13 cellular contexts compared by ENCODE assay signal in the genomic region with DNA sequence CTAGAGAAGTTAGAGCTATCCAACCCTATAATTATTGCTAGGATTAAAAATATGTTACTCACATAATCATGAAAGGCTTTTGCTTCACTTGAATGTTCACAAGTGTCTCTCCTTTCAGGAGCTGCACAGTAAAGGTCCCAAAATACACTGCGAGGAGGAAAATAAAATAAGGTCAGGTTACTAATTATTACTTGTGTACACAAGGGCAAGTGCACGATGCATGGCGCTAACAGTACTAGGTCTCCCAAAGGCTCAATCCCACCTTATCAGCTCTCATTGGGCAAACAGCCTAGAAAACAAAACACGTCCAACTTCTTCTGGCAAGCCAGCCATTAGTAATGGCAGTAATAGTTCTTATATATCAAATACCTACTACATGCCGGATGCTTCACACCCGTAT. TPM values are rescaled to one million over a fixed set of nuclear protein-coding genes. Genes with fewer than 3 reads are reported as not detected.
A peak's percentile ranks its signal among the peaks of the same experiment; 100 is the strongest.
DNase-seq lines count a peak whose midpoint lies in the region; ATAC-seq and TF ChIP-seq lines count a peak whose summit lies in the region.
"Had no signal": no experiment of that assay in that cellular context is flagged by ENCODE, and none has a peak within 500 bp of the region (broad histone marks: within the 10 kb centered on the region; RNA-seq: fewer than 3 reads in every experiment).

No MANE protein-coding gene starts in this region.

- peaks cover 92% of the 10 kb centered on the region for H3K79me2 ChIP-seq in DND-41 (ENCODE audit: insufficient read depth, low read length)

- CTCF ChIA-PET in activated naive CD4-positive, alpha-beta T cell treated with anti-CD3 and anti-CD28 coated beads, Interleukin-2, amount 10 ng/mL, durations not matched to agents 7 days and 5 days (lab: Charles Lee) = interaction anchor here (1.0 kb wide), 1 partner anchor 13 kb away, joined by 3 read pairs; no protein-coding TSS in a partner anchor

- peaks cover 58% of the 10 kb centered on the region for H3K4me1 Mint-ChIP-seq in neural crest cell
- H3K4me1 Mint-ChIP-seq in activated naive CD4-positive, alpha-beta T cell treated with anti-CD3 and anti-CD28 coated beads, Interleukin-2, amount 10 ng/mL, durations not matched to agents 7 days and 5 days = peaks cover 64% of the 10 kb centered on the region

- no peaks in the 10 kb centered on the region for H3K27me3 Mint-ChIP-seq in neural crest cell (ENCODE audit: low read depth)
- no peaks in the 10 kb centered on the region for H3K27me3 Mint-ChIP-seq in activated naive CD4-positive, alpha-beta T cell treated with anti-CD3 and anti-CD28 coated beads, Interleukin-2, amount 10 ng/mL, durations not matched to agents 7 days and 5 days
- H3K27me3 Mint-ChIP-seq: T-helper 17 cell had no signal

- peak overlapping the region; percentile 68; the same call in 1 of the 2 replicates for H3K4me2 ChIP-seq in DND-41 (ENCODE audit: insufficient read depth, low read length)

- ATAC-seq in DND-41 (ENCODE audit: insufficient read depth, low read depth) = no peak
- ATAC-seq in GM18868 (IDR thresholded peaks at IDR 0.05; ENCODE audit: unreplicated experiment) = no peak
- ATAC-seq: T-helper 17 cell had no signal

- H3K27me3 ChIP-seq in DND-41 (ENCODE audit: insufficient read depth, low read length, poor library complexity) = no peaks in the 10 kb centered on the region

- H2AFZ ChIP-seq in DND-41 (ENCODE audit: low read depth, low read length) = no peak overlapping the region

- H3K36me3 ChIP-seq in DND-41 (ENCODE audit: insufficient read depth, low read length) = peaks cover 71% of the 10 kb centered on the region

- H3K27ac ChIP-seq in DND-41 (ENCODE audit: low read length) = no peak overlapping the region
- H3K27ac ChIP-seq in VCaP = peak overlapping the region; percentile 94

- H3K9me3 Mint-ChIP-seq in neural crest cell = no peaks in the 10 kb centered on the region
- no peaks in the 10 kb centered on the region for H3K9me3 Mint-ChIP-seq in activated naive CD4-positive, alpha-beta T cell treated with anti-CD3 and anti-CD28 coated beads, Interleukin-2, amount 10 ng/mL, durations not matched to agents 7 days and 5 days

- peaks cover 72% of the 10 kb centered on the region for H4K20me1 ChIP-seq in DND-41 (ENCODE audit: insufficient read depth, low read length)

- H3K9ac ChIP-seq in DND-41 (ENCODE audit: low read depth, low read length) = no peak overlapping the region

- H3K36me3 Mint-ChIP-seq in neural crest cell (ENCODE audit: low read depth) = peaks cover 43% of the 10 kb centered on the region
- H3K36me3 Mint-ChIP-seq in activated naive CD4-positive, alpha-beta T cell treated with anti-CD3 and anti-CD28 coated beads, Interleukin-2, amount 10 ng/mL, durations not matched to agents 7 days and 5 days = peaks cover 68% of the 10 kb centered on the region

- peak overlapping the region; percentile 93 for H3K4me3 Mint-ChIP-seq in neural crest cell
- H3K4me3 Mint-ChIP-seq in activated naive CD4-positive, alpha-beta T cell treated with anti-CD3 and anti-CD28 coated beads, Interleukin-2, amount 10 ng/mL, durations not matched to agents 7 days and 5 days = no peak overlapping the region
- H3K4me3 Mint-ChIP-seq: T-helper 17 cell had no signal

- H3K27ac Mint-ChIP-seq in neural crest cell (ENCODE audit: unreplicated experiment) = no peak overlapping the region
- H3K27ac Mint-ChIP-seq in activated naive CD4-positive, alpha-beta T cell treated with anti-CD3 and anti-CD28 coated beads, Interleukin-2, amount 10 ng/mL, durations not matched to agents 7 days and 5 days = no peak overlapping the region

- H3K4me1 ChIP-seq in DND-41 (ENCODE audit: insufficient read depth, low read length) = peaks cover 49% of the 10 kb centered on the region

- peak overlapping the region in 1 of 2 experiments; percentile 5; a peak in 1 of 4 replicates for H3K4me3 ChIP-seq in DND-41 (ENCODE audit: low read depth in 1 of 2, low read length in 2 of 2)

- TF ChIP-seq CTCF in DND-41 (IDR thresholded peaks at IDR 0.05; ENCODE audit: borderline replicate concordance, extremely low read depth, low read length, poor library complexity, severe bottlenecking) (no peak), VCaP (conservative IDR thresholded peaks at IDR 0.05) (no peak), neural crest cell (conservative IDR thresholded peaks at IDR 0.05) (no peak)

- no peaks in the 10 kb centered on the region for H3K9me3 ChIP-seq in DND-41 (ENCODE audit: insufficient read depth, low read length, severe bottlenecking)

- DNase-seq in DND-41 (no peak), NCI-H146 (lab: John Stamatoyannopoulos, UW) (peak; percentile 53), neural crest cell (ENCODE audit: low read depth, low spot score) (no peak), 8988T (no peak)
- no peak for DNase-seq in activated naive CD4-positive, alpha-beta T cell treated with anti-CD3 and anti-CD28 coated beads, Interleukin-2, amount 10 ng/mL, durations not matched to agents 7 days and 5 days
- DNase-seq: activated CD4-positive, CD25-positive, alpha-beta regulatory T cell; activated naive CD4-positive, alpha-beta T cell; effector CD8-positive, alpha-beta T cell; KG1; NCI-H187; T-helper 17 cell had no signal

RNA-seq across cellular contexts. Expression of gene SSBP3, which starts 4.4 kb away (rescaled TPM):
- total RNA-seq in neural crest cell = 94.3 and 99.0 TPM in 2 replicates
